ENCODE assay signal across 31 cellular contexts in the genomic region with DNA sequence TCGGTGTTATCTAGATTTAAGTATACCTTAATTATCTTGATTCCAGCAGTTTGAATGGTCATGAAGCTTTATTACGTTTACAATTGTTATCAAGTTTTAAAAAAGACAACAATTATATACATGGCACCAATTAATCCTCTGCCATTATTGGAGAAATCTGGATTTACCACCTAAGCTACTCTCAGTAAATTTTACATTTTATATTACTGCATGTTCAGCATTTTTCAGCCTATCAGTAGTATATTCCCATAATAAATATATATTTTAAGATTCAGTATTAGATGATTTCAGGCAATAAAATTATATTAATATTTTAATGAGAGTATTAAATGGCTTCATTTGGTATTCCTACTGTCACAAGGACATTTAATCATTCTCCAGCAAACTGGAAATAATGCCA.
"Had no signal": no experiment of that assay in that cellular context is flagged by ENCODE, and none has a peak within 500 bp of the region (broad histone marks: within the 10 kb centered on the region; RNA-seq: fewer than 3 reads in every experiment).

No MANE protein-coding gene starts in this region.

- H3K79me2 ChIP-seq: parathyroid adenoma had no signal

- ATAC-seq: natural killer cell; psoas muscle; right cardiac atrium; sciatic nerve; stimulated activated memory B cell treated with anti-CD40 and anti-IgM and Interleukin-4, amounts not matched to agents 10 μg/mL and 1 μg/mL and 100 μg/mL, for 72 hours; stimulated activated naive CD8-positive, alpha-beta T cell treated with anti-CD3 and anti-CD28 coated beads, Interleukin-15, amount 100 ng/mL, for 72 hours; stimulated activated naive CD8-positive, alpha-beta T cell treated with anti-CD3 and anti-CD28 coated beads, Interleukin-15, Interleukin-2, amounts not matched to agents 100 U/mL and 50 U/mL, for 24 hours had no signal

- H3K9ac ChIP-seq: neural progenitor cell, parathyroid adenoma had no signal

- H3K27ac Mint-ChIP-seq: natural killer cell; nephron; neural progenitor cell; progenitor cell of endocrine pancreas; stimulated activated memory B cell treated with anti-CD40 and anti-IgM and Interleukin-4, amounts not matched to agents 10 μg/mL and 1 μg/mL and 100 μg/mL, for 72 hours; stimulated activated naive CD8-positive, alpha-beta T cell treated with anti-CD3 and anti-CD28 coated beads, Interleukin-15, amount 100 ng/mL, for 72 hours had no signal

- H3K9me3 ChIP-seq: ovary, psoas muscle, thoracic aorta, thyroid gland, tibial nerve, upper lobe of left lung, vagina had no signal

- H3K27me3 ChIP-seq: neural progenitor cell, ovary, spleen, thyroid gland, tibial nerve, upper lobe of left lung, vagina had no signal

- H3K4me1 ChIP-seq: neural progenitor cell, parathyroid adenoma, psoas muscle, spleen, thyroid gland, tibial nerve, upper lobe of left lung, vagina had no signal

- FAIRE-seq: urothelium cell line had no signal

- H3K4me1 Mint-ChIP-seq: natural killer cell; nephron; neural progenitor cell; stimulated activated memory B cell treated with anti-CD40 and anti-IgM and Interleukin-4, amounts not matched to agents 10 μg/mL and 1 μg/mL and 100 μg/mL, for 72 hours; stimulated activated naive CD8-positive, alpha-beta T cell treated with anti-CD3 and anti-CD28 coated beads, Interleukin-15, amount 100 ng/mL, for 72 hours had no signal

- H3K36me3 Mint-ChIP-seq: neural progenitor cell; stimulated activated memory B cell treated with anti-CD40 and anti-IgM and Interleukin-4, amounts not matched to agents 10 μg/mL and 1 μg/mL and 100 μg/mL, for 72 hours had no signal

- H3K9me3 Mint-ChIP-seq: nephron; neural progenitor cell; stimulated activated memory B cell treated with anti-CD40 and anti-IgM and Interleukin-4, amounts not matched to agents 10 μg/mL and 1 μg/mL and 100 μg/mL, for 72 hours had no signal

- H3K4me3 ChIP-seq: neural progenitor cell, ovary, psoas muscle, skin epidermis, smooth muscle cell, spleen, thoracic aorta, thyroid gland, tibial nerve, upper lobe of left lung, vagina had no signal

- H3K27ac ChIP-seq: neural progenitor cell, ovary, parathyroid adenoma, psoas muscle, skin epidermis, spleen, thoracic aorta, thyroid gland, tibial nerve, upper lobe of left lung, vagina had no signal

- H3K36me3 ChIP-seq: neural progenitor cell, ovary, spleen, thoracic aorta, thyroid gland, tibial nerve, upper lobe of left lung, vagina had no signal

- DNase-seq: natural killer cell; occipital lobe; ovary; posterior cingulate gyrus; psoas muscle; right cardiac atrium; spleen; stimulated activated CD4-positive, alpha-beta T cell treated with anti-CD3 and anti-CD28 coated beads, Interleukin-12 subunit alpha, Interleukin-12 subunit beta, amount 100 ng/mL, for 4 hours; stimulated activated CD4-positive, alpha-beta T cell treated with anti-CD3 and anti-CD28 coated beads, Interleukin-1b, Interleukin-23, amount 100 ng/mL, for 48 hours; stimulated activated CD4-positive, alpha-beta T cell treated with anti-CD3 and anti-CD28 coated beads, Interleukin-4, amount 100 ng/mL, for 1 hour; stimulated activated CD4-positive, alpha-beta T cell treated with anti-CD3 and anti-CD28 coated beads, Interleukin-4, amount 100 ng/mL, for 4 hours; stimulated activated CD8-positive, alpha-beta memory T cell treated with anti-CD3 and anti-CD28 coated beads, Interleukin-4, amount 100 ng/mL, for 48 hours; stimulated activated naive CD4-positive, alpha-beta T cell; stimulated activated naive CD8-positive, alpha-beta T cell treated with anti-CD3 and anti-CD28 coated beads, Interleukin-15, amount 100 ng/mL, for 72 hours; stimulated activated naive CD8-positive, alpha-beta T cell treated with anti-CD3 and anti-CD28 coated beads, Interleukin-15, Interleukin-2, amounts not matched to agents 100 U/mL and 50 U/mL, for 24 hours; substantia nigra; thyroid gland; trophoblast cell; upper lobe of left lung had no signal

- H3K4me2 ChIP-seq: neural progenitor cell, smooth muscle cell had no signal

- H3K4me3 Mint-ChIP-seq: natural killer cell; nephron; neural progenitor cell; stimulated activated memory B cell treated with anti-CD40 and anti-IgM and Interleukin-4, amounts not matched to agents 10 μg/mL and 1 μg/mL and 100 μg/mL, for 72 hours; stimulated activated naive CD8-positive, alpha-beta T cell treated with anti-CD3 and anti-CD28 coated beads, Interleukin-15, amount 100 ng/mL, for 72 hours had no signal

- H2AFZ ChIP-seq: parathyroid adenoma had no signal

- H3K27me3 Mint-ChIP-seq: progenitor cell of endocrine pancreas; stimulated activated memory B cell treated with anti-CD40 and anti-IgM and Interleukin-4, amounts not matched to agents 10 μg/mL and 1 μg/mL and 100 μg/mL, for 72 hours; stimulated activated naive CD8-positive, alpha-beta T cell treated with anti-CD3 and anti-CD28 coated beads, Interleukin-15, amount 100 ng/mL, for 72 hours had no signal
